ENCODE assay signal across 9 cellular contexts in the genomic region with DNA sequence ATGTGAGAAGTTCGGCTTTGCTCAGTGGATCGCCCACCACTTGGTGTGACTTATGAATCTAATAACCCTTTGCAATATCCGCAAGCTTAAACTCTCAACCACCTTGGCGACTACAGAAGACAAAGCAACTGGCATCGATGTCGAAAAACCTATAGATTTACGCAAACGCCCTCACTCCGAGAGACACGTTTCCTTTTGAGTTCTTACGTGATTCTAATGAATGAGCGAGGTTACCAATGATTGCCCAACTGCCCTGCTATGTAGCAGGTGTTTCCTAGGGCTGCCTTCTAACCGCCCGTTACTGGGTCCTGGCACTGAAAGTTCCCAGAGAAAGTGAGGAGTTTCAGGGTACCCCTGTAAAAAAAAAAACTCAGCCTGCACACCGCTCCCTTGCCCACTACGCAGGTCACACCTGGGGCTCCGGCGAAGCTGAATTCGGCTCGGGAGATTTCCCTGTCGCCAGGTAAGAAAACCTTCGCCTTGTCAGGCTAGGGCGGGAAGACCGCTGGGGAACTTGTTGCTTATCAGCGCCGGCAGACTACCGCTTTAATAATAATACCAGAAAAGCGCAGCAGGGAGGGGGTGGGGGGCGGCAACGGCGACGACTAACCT.
A peak's percentile ranks its signal among the peaks of the same experiment; 100 is the strongest.
DNase-seq lines count a peak whose midpoint lies in the region; FAIRE-seq lines count a peak whose summit lies in the region.
"Had no signal": no experiment of that assay in that cellular context is flagged by ENCODE, and none has a peak within 500 bp of the region (broad histone marks: within the 10 kb centered on the region; RNA-seq: fewer than 3 reads in every experiment).

No MANE protein-coding gene starts in this region.

- H3K9me3 ChIP-seq in adipocyte (ENCODE audit: control insufficient read depth, low read length) (no peaks in the 10 kb centered on the region), iPS DF 6.9 (ENCODE audit: control insufficient read depth, insufficient read depth, low read length) (no peaks in the 10 kb centered on the region), stomach smooth muscle (ENCODE audit: control insufficient read depth in 2 of 2, low read length in 2 of 2) (no peaks in the 10 kb centered on the region)

- H3K27ac ChIP-seq in iPS DF 6.9 (ENCODE audit: low read length) (no peak overlapping the region), stomach smooth muscle (ENCODE audit: low read length) (no peak overlapping the region)
- H3K27ac ChIP-seq: foreskin keratinocyte had no signal

- no CpG with 5 or more reads among the region's 32 CpGs for WGBS in iPS DF 6.9 (ENCODE audit: insufficient coverage, insufficient read length)

- peaks cover 43% of the 10 kb centered on the region for H3K27me3 ChIP-seq in adipocyte (replicated peaks; ENCODE audit: control insufficient read depth, insufficient read depth, low read length)
- peaks cover 13% of the 10 kb centered on the region for H3K27me3 ChIP-seq in iPS DF 6.9 (ENCODE audit: control insufficient read depth, insufficient read depth, low read length)
- peaks cover 34 to 59% of the 10 kb centered on the region in 2 donors for H3K27me3 ChIP-seq in stomach smooth muscle (ENCODE audit: control insufficient read depth in 1 of 2, insufficient read depth in 2 of 2, low read length in 2 of 2)

- H3K9ac ChIP-seq in adipocyte (ENCODE audit: low read length), result no peak overlapping the region
- no peak overlapping the region for H3K9ac ChIP-seq in stomach smooth muscle (ENCODE audit: low read length in 2 of 2)

- H3K4me1 ChIP-seq in adipocyte (ENCODE audit: control insufficient read depth, insufficient read depth, low read length) (peaks cover 24% of the 10 kb centered on the region), iPS DF 6.9 (ENCODE audit: control insufficient read depth, insufficient read depth, low read length) (peaks cover 5% of the 10 kb centered on the region; the same call in 1 of the 2 replicates), stomach smooth muscle (ENCODE audit: control insufficient read depth, insufficient read depth, low read length) (peaks cover 13% of the 10 kb centered on the region)
- H3K4me1 ChIP-seq: foreskin keratinocyte had no signal

- FAIRE-seq in RCC 7860 (lab: Jason Lieb, UNC), result no peak

- H3K36me3 ChIP-seq in adipocyte (ENCODE audit: control insufficient read depth, insufficient read depth, low read length, severe bottlenecking), result no peaks in the 10 kb centered on the region
- no peaks in the 10 kb centered on the region for H3K36me3 ChIP-seq in iPS DF 6.9 (ENCODE audit: control insufficient read depth, insufficient read depth, low read length)
- H3K36me3 ChIP-seq in stomach smooth muscle (ENCODE audit: control insufficient read depth in 2 of 2, insufficient read depth in 2 of 2, low read length in 2 of 2), result no peaks in the 10 kb centered on the region

- peak; percentile 45 for DNase-seq in NCI-H748 (lab: John Stamatoyannopoulos, UW; ENCODE audit: unreplicated experiment)
- no peak for DNase-seq in NCI-H748 treated with DMSO at 0.1 percent for 48 hours (lab: John Stamatoyannopoulos, UW)
- DNase-seq in adipocyte (ENCODE audit: low read depth), result no peak
- DNase-seq in iPS DF 6.9 (ENCODE audit: low read depth, low spot score), result no peak
- no peak for DNase-seq in stimulated activated CD4-positive, alpha-beta T cell treated with anti-CD3 and anti-CD28 coated beads, Interleukin-15, amount 100 ng/mL, for 24 hours
- DNase-seq in anterior cingulate cortex (lab: John Stamatoyannopoulos, UW), result no peak
- no peak for DNase-seq in RCC 7860 (ENCODE audit: low spot score)

- H3K4me3 ChIP-seq in adipocyte (ENCODE audit: low read length) (peak overlapping the region; percentile 77), iPS DF 6.9 (ENCODE audit: low read length) (peak overlapping the region; percentile 63; the same call in 1 of the 2 replicates), stomach smooth muscle (ENCODE audit: low read length in 2 of 2) (peak overlapping the region; percentile 41 to 61)
